12 cellular contexts compared by ENCODE assay signal in the genomic region with DNA sequence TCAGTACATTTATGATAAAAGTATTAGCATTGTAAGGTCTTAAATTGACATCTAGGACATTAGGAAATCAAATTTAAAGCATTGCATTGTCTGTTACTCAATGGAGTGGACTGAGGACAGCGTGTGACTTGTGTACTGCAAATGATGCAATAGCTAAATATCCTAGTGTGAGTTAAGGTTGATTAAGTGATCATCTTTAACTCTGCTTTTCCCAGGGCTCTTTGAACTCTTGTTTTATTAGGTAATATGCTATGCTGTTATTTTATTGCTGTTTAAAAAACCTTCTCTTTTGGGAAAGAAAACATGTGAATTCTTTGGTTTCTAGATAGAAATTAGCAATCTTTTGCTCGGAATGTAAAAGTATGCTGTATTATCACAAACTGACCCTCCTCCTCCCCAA. TPM values are rescaled to one million over a fixed set of nuclear protein-coding genes. Genes with fewer than 3 reads are reported as not detected.
A peak's percentile ranks its signal among the peaks of the same experiment; 100 is the strongest.
DNase-seq lines count a peak whose midpoint lies in the region; ATAC-seq and TF ChIP-seq lines count a peak whose summit lies in the region.
"Had no signal": no experiment of that assay in that cellular context is flagged by ENCODE, and none has a peak within 500 bp of the region (broad histone marks: within the 10 kb centered on the region; RNA-seq: fewer than 3 reads in every experiment).

No MANE protein-coding gene starts in this region.

- H3K4me3 Mint-ChIP-seq in T-helper 17 cell: no peak overlapping the region
- H3K4me3 Mint-ChIP-seq: activated CD8-positive, alpha-beta memory T cell treated with anti-CD3 and anti-CD28 coated beads, Interleukin-2, amount 10 ng/mL, durations not matched to agents 7 days and 5 days; dendritic cell treated with granulocyte-macrophage colony-stimulating factor and Interleukin-4, amounts not matched to agents 40 ng/mL and 50 ng/mL, for 4 days had no signal

- peaks cover 68% of the 10 kb centered on the region for H3K4me1 ChIP-seq in suprapubic skin
- H3K4me1 ChIP-seq: SJCRH30 had no signal

- H3K27ac Mint-ChIP-seq in T-helper 17 cell: no peak overlapping the region
- H3K27ac Mint-ChIP-seq: activated CD8-positive, alpha-beta memory T cell treated with anti-CD3 and anti-CD28 coated beads, Interleukin-2, amount 10 ng/mL, durations not matched to agents 7 days and 5 days; dendritic cell treated with granulocyte-macrophage colony-stimulating factor and Interleukin-4, amounts not matched to agents 40 ng/mL and 50 ng/mL, for 4 days had no signal

- ATAC-seq in T-helper 17 cell: no peak
- no peak for ATAC-seq in HG02678 (IDR thresholded peaks at IDR 0.05; ENCODE audit: unreplicated experiment)
- no peak for ATAC-seq in HG03039 (IDR thresholded peaks at IDR 0.05; ENCODE audit: unreplicated experiment)
- ATAC-seq: activated CD8-positive, alpha-beta memory T cell treated with anti-CD3 and anti-CD28 coated beads, Interleukin-2, amount 10 ng/mL, durations not matched to agents 7 days and 5 days had no signal

- no peaks in the 10 kb centered on the region for H3K27me3 ChIP-seq in layer of hippocampus (ENCODE audit: control insufficient read depth, insufficient read depth, low read length)
- H3K27me3 ChIP-seq in suprapubic skin: no peaks in the 10 kb centered on the region
- H3K27me3 ChIP-seq: SJCRH30 had no signal

- DNase-seq in NCI-H69 (lab: John Stamatoyannopoulos, UW) (peak; percentile 49), choroid plexus epithelial cell (ENCODE audit: low read depth) (peak; percentile 76), suprapubic skin (ENCODE audit: low spot score in 2 of 2) (no peak), T-helper 17 cell (no peak), DMS114 treated with DMSO at 0.1 percent for 48 hours (lab: John Stamatoyannopoulos, UW; ENCODE audit: unreplicated experiment) (no peak)
- DNase-seq: activated CD8-positive, alpha-beta memory T cell treated with anti-CD3 and anti-CD28 coated beads, Interleukin-2, amount 10 ng/mL, durations not matched to agents 7 days and 5 days; NCI-H1105 treated with DMSO at 0.1 percent for 48 hours; SJCRH30 had no signal

- H3K27me3 Mint-ChIP-seq in T-helper 17 cell: peaks cover 8% of the 10 kb centered on the region
- H3K27me3 Mint-ChIP-seq: dendritic cell treated with granulocyte-macrophage colony-stimulating factor and Interleukin-4, amounts not matched to agents 40 ng/mL and 50 ng/mL, for 4 days had no signal

- no peaks in the 10 kb centered on the region for H3K36me3 ChIP-seq in suprapubic skin
- H3K36me3 ChIP-seq: SJCRH30 had no signal

- no peak for TF ChIP-seq POLR2A in suprapubic skin (IDR thresholded peaks at IDR 0.05)

- H3K9me3 ChIP-seq in suprapubic skin (no peaks in the 10 kb centered on the region), T-helper 17 cell (ENCODE audit: control insufficient read depth, low read length, poor library complexity, severe bottlenecking) (no peaks in the 10 kb centered on the region)
- H3K9me3 ChIP-seq: SJCRH30 had no signal

- H3K27ac ChIP-seq in layer of hippocampus (ENCODE audit: low read depth, low read length) (peak overlapping the region; percentile 31), suprapubic skin (peak overlapping the region; percentile 68)
- H3K27ac ChIP-seq: SJCRH30 had no signal

- TF ChIP-seq EP300 in suprapubic skin (IDR thresholded peaks at IDR 0.05): no peak

- WGBS in suprapubic skin: 55% methylated on average over 2 of the region's 2 CpGs

- no peak overlapping the region for H3K4me3 ChIP-seq in choroid plexus epithelial cell (ENCODE audit: low read depth, low read length)
- peak overlapping the region; percentile 22 for H3K4me3 ChIP-seq in suprapubic skin
- H3K4me3 ChIP-seq: SJCRH30 had no signal

- H3K4me1 Mint-ChIP-seq in T-helper 17 cell: peaks cover 3% of the 10 kb centered on the region

- TF ChIP-seq CTCF in choroid plexus epithelial cell (conservative IDR thresholded peaks at IDR 0.05; ENCODE audit: low read depth, low read length) (no peak), suprapubic skin (IDR thresholded peaks at IDR 0.05) (no peak)

- no peaks in the 10 kb centered on the region for H3K36me3 Mint-ChIP-seq in T-helper 17 cell (ENCODE audit: low read depth)
- H3K36me3 Mint-ChIP-seq: activated CD8-positive, alpha-beta memory T cell treated with anti-CD3 and anti-CD28 coated beads, Interleukin-2, amount 10 ng/mL, durations not matched to agents 7 days and 5 days had no signal

RNA-seq across cellular contexts. Expression of gene NFIA, which starts 38.6 kb away (rescaled TPM):
- total RNA-seq in suprapubic skin: 10 to 100 TPM; 30.1 to 54.2 (median 48.2) TPM
- 1 to 10 TPM; 5.0 to 5.2 TPM for total RNA-seq in T-helper 17 cell

Comparison
In these comparisons a context has a peak if more than half of its experiments do, and no peak if none do; other contexts are left out.
1. DNase-seq: peak in NCI-H69 (single experiment) and choroid plexus epithelial cell (single experiment); none in suprapubic skin (0 of 2), T-helper 17 cell (0 of 3) and DMS114 treated with DMSO at 0.1 percent for 48 hours (single experiment).
2. RNA of gene NFIA, which starts 38.6 kb away (total RNA-seq): 30.1 to 54.2 TPM in suprapubic skin; 5.0 to 5.2 TPM in T-helper 17 cell; every median in the first group is over 4 times any median in the second.